8 cellular contexts compared by ENCODE assay signal in the genomic region with DNA sequence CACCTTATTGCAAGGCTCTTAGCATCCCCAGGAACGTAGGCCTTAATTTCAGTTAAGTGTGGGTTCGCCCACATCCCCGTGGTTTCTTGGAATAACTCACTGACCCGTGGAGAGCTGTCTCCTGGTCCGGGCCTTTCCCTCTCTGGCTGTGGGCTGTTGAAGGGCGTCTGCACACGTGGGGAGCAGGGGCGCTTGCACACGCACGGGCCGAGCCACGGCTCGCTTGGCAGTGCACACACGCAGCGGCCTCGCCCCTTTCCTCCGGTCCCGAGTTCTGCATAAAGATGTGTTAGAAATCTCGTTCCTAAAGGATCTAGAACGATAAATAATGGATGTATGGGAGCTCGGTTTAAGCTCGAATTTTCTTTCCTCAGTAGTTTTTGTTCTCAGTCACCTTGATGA.
DNase-seq lines count a peak whose midpoint lies in the region; ATAC-seq and TF ChIP-seq lines count a peak whose summit lies in the region.

No MANE protein-coding gene starts in this region.

- CTCF ChIA-PET in CD4-positive, alpha-beta memory T cell (lab: Charles Lee; ENCODE audit: partially characterized antibody): no interaction called here

- POLR2A ChIA-PET in CD4-positive, alpha-beta memory T cell (lab: Charles Lee; ENCODE audit: partially characterized antibody): no interaction called here

- H3K36me3 Mint-ChIP-seq in CD4-positive, alpha-beta memory T cell: no peaks in the 10 kb centered on the region
- no peaks in the 10 kb centered on the region for H3K36me3 Mint-ChIP-seq in neural crest cell (ENCODE audit: low read depth)

- peak overlapping the region in 1 of 7 donors; percentile 39 for H3K27ac Mint-ChIP-seq in CD4-positive, alpha-beta memory T cell
- H3K27ac Mint-ChIP-seq in neural crest cell (ENCODE audit: unreplicated experiment): peak overlapping the region; percentile 8

- peaks cover 0 to 4% (median 0%) of the 10 kb centered on the region in 8 donors for H3K9me3 Mint-ChIP-seq in CD4-positive, alpha-beta memory T cell
- no peaks in the 10 kb centered on the region for H3K9me3 Mint-ChIP-seq in neural crest cell

- H3K27ac ChIP-seq in CD4-positive, alpha-beta memory T cell (ENCODE audit: low read depth, low read length): no peak overlapping the region

- H3K9me3 ChIP-seq in CD4-positive, alpha-beta memory T cell (ENCODE audit: control insufficient read depth in 1 of 2, low read length in 2 of 2): no peaks in the 10 kb centered on the region

- peak overlapping the region; percentile 72 to 90 (median 84) for H3K4me3 Mint-ChIP-seq in CD4-positive, alpha-beta memory T cell
- H3K4me3 Mint-ChIP-seq in neural crest cell: peak overlapping the region; percentile 83

- H3K4me1 Mint-ChIP-seq in CD4-positive, alpha-beta memory T cell: peaks cover 5 to 10% (median 8%) of the 10 kb centered on the region in 4 donors
- peaks cover 47% of the 10 kb centered on the region for H3K4me1 Mint-ChIP-seq in neural crest cell

- H3K36me3 ChIP-seq in CD4-positive, alpha-beta memory T cell (ENCODE audit: insufficient read depth, low read length): no peaks in the 10 kb centered on the region

- no peak for TF ChIP-seq CTCF in HFF-Myc (IDR thresholded peaks at IDR 0.05; ENCODE audit: low read depth, low read length, missing control alignments)
- TF ChIP-seq CTCF in WI38 (IDR thresholded peaks at IDR 0.05; ENCODE audit: low read depth, low read length): no peak
- no peak for TF ChIP-seq CTCF in fibroblast of pulmonary artery (IDR thresholded peaks at IDR 0.05; ENCODE audit: low read length, missing control alignments)
- TF ChIP-seq CTCF in neural crest cell (conservative IDR thresholded peaks at IDR 0.05): no peak

- peak overlapping the region in 1 of 2 donors; percentile 42 for H3K4me3 ChIP-seq in CD4-positive, alpha-beta memory T cell (ENCODE audit: low read length in 2 of 2)
- H3K4me3 ChIP-seq in HFF-Myc (replicated peaks; ENCODE audit: low read depth, low read length) (peak overlapping the region; percentile 47), WI38 (ENCODE audit: low read depth, low read length) (peak overlapping the region; percentile 64), fibroblast of pulmonary artery (replicated peaks; ENCODE audit: low read depth, low read length) (peak overlapping the region; percentile 59)

- H3K27me3 Mint-ChIP-seq in CD4-positive, alpha-beta memory T cell: peaks cover 5 to 12% of the 10 kb centered on the region in 2 donors
- no peaks in the 10 kb centered on the region for H3K27me3 Mint-ChIP-seq in neural crest cell (ENCODE audit: low read depth)

- peaks cover 7% of the 10 kb centered on the region for H3K4me1 ChIP-seq in CD4-positive, alpha-beta memory T cell (ENCODE audit: insufficient read depth, low read length)

- intact Hi-C loops in CD4-positive, alpha-beta memory T cell (cut with micrococcal nuclease): loop anchor here (5.0 kb wide), 1 partner anchor 142 kb away; the partner anchor contains the start of gene PBX3

- peaks cover 20% of the 10 kb centered on the region for H3K27me3 ChIP-seq in CD4-positive, alpha-beta memory T cell (ENCODE audit: insufficient read depth, low read length)

- no peak for ATAC-seq in GM21447 (IDR thresholded peaks at IDR 0.05; ENCODE audit: unreplicated experiment)

- peak in 1 of 5 donors; percentile 6 for DNase-seq in CD4-positive, alpha-beta memory T cell
- no peak for DNase-seq in HFF-Myc (ENCODE audit: extremely low read depth, low read depth)
- DNase-seq in fibroblast of pulmonary artery (ENCODE audit: low read depth): no peak
- DNase-seq in neural crest cell (ENCODE audit: low read depth, low spot score): no peak
- DNase-seq in NCI-H1417 (lab: John Stamatoyannopoulos, UW): no peak
- DNase-seq in cortex of kidney (lab: John Stamatoyannopoulos, UW): no peak
